In the genomic region with DNA sequence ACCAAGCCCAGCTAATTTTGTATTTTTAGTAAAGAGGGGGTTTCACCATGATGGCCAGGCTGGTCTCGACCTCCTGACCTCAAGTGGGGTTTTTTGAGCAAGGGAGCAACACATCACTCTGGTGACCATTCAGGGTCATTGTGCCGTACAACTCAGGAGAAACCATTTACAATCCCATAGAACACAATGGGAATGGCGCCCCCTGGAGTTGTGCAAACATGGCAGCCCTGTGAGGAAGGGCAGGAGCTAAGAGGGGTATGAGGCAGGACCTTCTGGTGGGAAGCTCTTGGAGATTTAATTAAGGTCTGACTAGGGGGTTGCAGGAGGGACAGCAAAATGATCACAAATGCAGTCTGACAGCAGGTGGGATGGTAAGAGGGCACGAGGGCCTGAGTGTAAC, we compare ENCODE assay signal across 22 cellular contexts. TPM values are rescaled to one million over a fixed set of nuclear protein-coding genes. Genes with fewer than 3 reads are reported as not detected.
DNase-seq lines count a peak whose midpoint lies in the region; ATAC-seq and TF ChIP-seq lines count a peak whose summit lies in the region.
"Had no signal": no experiment of that assay in that cellular context is flagged by ENCODE, and none has a peak within 500 bp of the region (broad histone marks: within the 10 kb centered on the region; RNA-seq: fewer than 3 reads in every experiment).

No MANE protein-coding gene starts in this region.

- 72 to 79% (median 78%) methylated on average over 4 of the region's 4 CpGs for WGBS in spleen, 5 donors
- 74 to 75% methylated on average over 4 of the region's 4 CpGs for WGBS in aorta, 2 donors

- H2AFZ ChIP-seq in OCI-LY1 (ENCODE audit: low read length): no peak overlapping the region

- H3K36me3 ChIP-seq in OCI-LY1 (ENCODE audit: insufficient read depth, low read length): no peaks in the 10 kb centered on the region
- no peaks in the 10 kb centered on the region for H3K36me3 ChIP-seq in spleen
- no peaks in the 10 kb centered on the region for H3K36me3 ChIP-seq in aorta (ENCODE audit: control insufficient read depth in 1 of 2, insufficient read depth in 2 of 2, low read length in 1 of 2)
- H3K36me3 ChIP-seq: gastrocnemius medialis, suprapubic skin had no signal

- no peaks in the 10 kb centered on the region for H4K20me1 ChIP-seq in OCI-LY1 (ENCODE audit: insufficient read depth, low read length)

- H3K27ac ChIP-seq in C4-2B: no peak overlapping the region
- H3K27ac ChIP-seq in OCI-LY1 (ENCODE audit: low read depth, low read length, poor library complexity, severe bottlenecking): no peak overlapping the region
- no peak overlapping the region for H3K27ac ChIP-seq in spleen
- H3K27ac ChIP-seq in aorta (ENCODE audit: low read depth in 1 of 2, low read length in 2 of 2): no peak overlapping the region
- H3K27ac ChIP-seq: gastrocnemius medialis, psoas muscle, suprapubic skin had no signal

- H3F3A ChIP-seq in OCI-LY1 (ENCODE audit: insufficient read depth, low read length): no peaks in the 10 kb centered on the region

- DNase-seq in epithelial cell of esophagus (ENCODE audit: low read depth) (no peak), spleen (no peak), aorta (no peak)
- DNase-seq in activated CD8-positive, alpha-beta memory T cell treated with anti-CD3 and anti-CD28 coated beads for 24 hours: no peak
- DNase-seq: activated CD4-positive, alpha-beta T cell treated with anti-CD3 and anti-CD28 coated beads for 48 hours; anterior cingulate cortex; CD8-positive, alpha-beta T cell; effector CD8-positive, alpha-beta T cell; gastrocnemius medialis; GOT3; NCI-H1694; psoas muscle; SHP77 had no signal

- H3K4me1 ChIP-seq in OCI-LY1 (ENCODE audit: insufficient read depth, low read length, severe bottlenecking): no peaks in the 10 kb centered on the region
- peaks cover 0 to 16% (median 1%) of the 10 kb centered on the region in 6 donors for H3K4me1 ChIP-seq in spleen
- H3K4me1 ChIP-seq in aorta (ENCODE audit: control insufficient read depth in 1 of 2, insufficient read depth in 2 of 2, low read length in 2 of 2): no peaks in the 10 kb centered on the region
- H3K4me1 ChIP-seq: gastrocnemius medialis, psoas muscle, suprapubic skin had no signal

- intact Hi-C loops in spleen (cut with DNase I; ENCODE audit: low total_unique reads): no loop called here
- intact Hi-C loops in aorta (cut with DNase I): no loop called here

- no peak for TF ChIP-seq POLR2A in spleen (IDR thresholded peaks at IDR 0.05)

- TF ChIP-seq CTCF in C4-2B (conservative IDR thresholded peaks at IDR 0.05) (peak; percentile 33), GM12875 (IDR thresholded peaks at IDR 0.05; ENCODE audit: borderline replicate concordance, insufficient read depth, low read depth, low read length) (0 out of 2 replicates have a peak, but pooled peaks have one; percentile 1), OCI-LY1 (IDR thresholded peaks at IDR 0.05; ENCODE audit: low read length) (peak; percentile 13; the same call in 1 of the 2 replicates), epithelial cell of esophagus (IDR thresholded peaks at IDR 0.05; ENCODE audit: insufficient read depth, low read depth, low read length, missing control alignments) (peak; percentile 11), spleen (IDR thresholded peaks at IDR 0.05 in 8 of 11, conservative IDR thresholded peaks at IDR 0.05 in 3 of 11) (no peak)

- no peak overlapping the region for H3K9ac ChIP-seq in OCI-LY1 (ENCODE audit: low read length)

- no peak overlapping the region for H3K4me2 ChIP-seq in OCI-LY1 (ENCODE audit: low read length)

- H3K79me2 ChIP-seq in OCI-LY1 (ENCODE audit: insufficient read depth, low read length): no peaks in the 10 kb centered on the region

- H3K9me2 ChIP-seq in OCI-LY1 (ENCODE audit: low read depth, low read length): no peaks in the 10 kb centered on the region

- H3K9me3 ChIP-seq in OCI-LY1 (ENCODE audit: low read length) (no peaks in the 10 kb centered on the region), spleen (peaks cover 0 to 8% (median 0%) of the 10 kb centered on the region in 8 donors), aorta (ENCODE audit: control insufficient read depth, low read length) (peaks cover 10% of the 10 kb centered on the region)
- H3K9me3 ChIP-seq: gastrocnemius medialis, psoas muscle, suprapubic skin had no signal

- no peak for ATAC-seq in aorta (ENCODE audit: low FRiP score)
- no peak for ATAC-seq in GM19467 (IDR thresholded peaks at IDR 0.05; ENCODE audit: unreplicated experiment)
- ATAC-seq: CD8-positive, alpha-beta T cell; esophagus mucosa; gastrocnemius medialis; psoas muscle; stimulated activated memory B cell treated with anti-CD40 and anti-IgM and Interleukin-4, amounts not matched to agents 10 μg/mL and 1 μg/mL and 100 μg/mL, for 72 hours had no signal

- peaks cover 10% of the 10 kb centered on the region; the same call in 1 of the 2 replicates for H3K27me3 ChIP-seq in OCI-LY1 (ENCODE audit: insufficient read depth, low read length)
- peaks cover 0 to 35% (median 0%) of the 10 kb centered on the region in 7 donors for H3K27me3 ChIP-seq in spleen (replicated peaks in 1 of 7)
- peaks cover 0 to 2% of the 10 kb centered on the region in 2 donors for H3K27me3 ChIP-seq in aorta (ENCODE audit: control insufficient read depth in 1 of 2, insufficient read depth in 2 of 2, low read length in 1 of 2)

- H3K4me3 ChIP-seq in GM12875 (ENCODE audit: low read depth, low read length) (no peak overlapping the region), OCI-LY1 (ENCODE audit: low read depth, low read length, poor library complexity, severe bottlenecking) (no peak overlapping the region), epithelial cell of esophagus (ENCODE audit: low read length) (no peak overlapping the region), spleen (no peak overlapping the region), aorta (ENCODE audit: low read length in 2 of 2) (no peak overlapping the region)
- H3K4me3 ChIP-seq: gastrocnemius medialis, psoas muscle, skin epidermis, suprapubic skin had no signal

RNA-seq across cellular contexts. Expression of gene CSF2RB, which starts 9.2 kb away (rescaled TPM):
- 100 to 1,000 TPM in 1 of 7 donors, 10 to 100 TPM in 6; 35.9 to 110 (median 61.3) TPM for total RNA-seq in spleen
- 10 to 100 TPM; 14.2 to 19.7 (median 16.3) TPM for polyA plus RNA-seq in spleen
- 10 to 100 TPM in 1 of 2 donors, 1 to 10 TPM in 1; 7.0 to 17.6 TPM for total RNA-seq in aorta
- polyA plus RNA-seq in aorta: 1 to 10 TPM; 1.3 to 2.9 TPM
- polyA plus RNA-seq: neural cell had no signal

RNA-seq across cellular contexts. Expression of gene NCF4, which starts 43.5 kb away (rescaled TPM):
- total RNA-seq in spleen: 100 to 1,000 TPM in 6 of 7 donors, 10 to 100 TPM in 1; 89.0 to 222 (median 146) TPM
- 100 to 1,000 TPM; 116 to 178 (median 162) TPM for polyA plus RNA-seq in spleen
- 10 to 100 TPM; 22.9 to 42.4 TPM for total RNA-seq in aorta
- 10 to 100 TPM in 1 of 2 donors, 1 to 10 TPM in 1; 6.5 to 31.4 TPM for polyA plus RNA-seq in aorta
- polyA plus RNA-seq: neural cell had no signal

Comparison
In these comparisons a context has a peak if more than half of its experiments do, and no peak if none do; other contexts are left out.
1. CTCF ChIP-seq: peak in C4-2B (single experiment), GM12875 (single experiment), OCI-LY1 (single experiment) and epithelial cell of esophagus (single experiment); none in spleen (0 of 11).